In genomic region chrX:135985974-135986312, GRCh38 we compare ENCODE assay signal across 8 cellular contexts. TPM values are rescaled to one million over a fixed set of nuclear protein-coding genes. Genes with fewer than 3 reads are reported as not detected.
DNase-seq lines count a peak whose midpoint lies in the region; ATAC-seq and TF ChIP-seq lines count a peak whose summit lies in the region.

No MANE protein-coding gene starts in this region.

- CTCF ChIA-PET in Calu3 (lab: Charles Lee), result no interaction called here
- CTCF ChIA-PET in Panc1 (lab: Charles Lee), result interaction anchor here (0.6 kb wide), 1 partner anchor 15 kb away, joined by 5 read pairs; no protein-coding TSS in a partner anchor

- no peaks in the 10 kb centered on the region for H3K9me3 ChIP-seq in Panc1 (ENCODE audit: control insufficient read depth, insufficient read depth, low read depth, low read length)
- H3K9me3 ChIP-seq in esophagus (ENCODE audit: control insufficient read depth in 2 of 2, insufficient read depth in 1 of 2, low read depth in 1 of 2, low read length in 1 of 2), result no peaks in the 10 kb centered on the region
- H3K9me3 ChIP-seq in osteoblast (ENCODE audit: low read depth, low read length), result no peaks in the 10 kb centered on the region

- DNase-seq in Calu3 (no peak), Panc1 (ENCODE audit: low read depth, low spot score) (no peak), osteoblast (ENCODE audit: insufficient read length, low spot score, missing footprints) (no peak), mucosa of gallbladder (ENCODE audit: low spot score) (no peak), HCEC 1CT (no peak)

- peaks cover 8% of the 10 kb centered on the region for H3K79me2 ChIP-seq in osteoblast (ENCODE audit: insufficient read depth, low read length)

- TF ChIP-seq CTCF in Calu3 (IDR thresholded peaks at IDR 0.05; ENCODE audit: unreplicated experiment) (no peak), Panc1 (IDR thresholded peaks at IDR 0.05) (no peak), osteoblast (IDR thresholded peaks at IDR 0.05; ENCODE audit: extremely low read depth, low read depth, low read length) (no peak)

- intact Hi-C loops in Calu3 (cut with micrococcal nuclease; ENCODE audit: unreplicated experiment) (no loop called here), Panc1 (cut with micrococcal nuclease; ENCODE audit: unreplicated experiment) (no loop called here)

- POLR2A ChIA-PET in Panc1 (lab: Charles Lee), result no interaction called here

- H3K27me3 ChIP-seq in Panc1 (ENCODE audit: control insufficient read depth, insufficient read depth, low read length), result no peaks in the 10 kb centered on the region
- no peaks in the 10 kb centered on the region for H3K27me3 ChIP-seq in esophagus (ENCODE audit: control insufficient read depth in 1 of 2, insufficient read depth in 2 of 2, low read length in 2 of 2)
- no peaks in the 10 kb centered on the region for H3K27me3 ChIP-seq in osteoblast (ENCODE audit: insufficient read depth, low read length)

- H3K9me3 Mint-ChIP-seq in Calu3 (ENCODE audit: low read depth, unreplicated experiment), result no peaks in the 10 kb centered on the region

- peak overlapping the region; percentile 79 to 88 for H3K4me3 ChIP-seq in Panc1 (ENCODE audit: low read depth in 2 of 2, low read length in 2 of 2)
- H3K4me3 ChIP-seq in esophagus (ENCODE audit: low read depth in 1 of 2, low read length in 2 of 2), result peak overlapping the region; percentile 69 to 81
- H3K4me3 ChIP-seq in osteoblast (ENCODE audit: insufficient read depth, low read length), result peak overlapping the region; percentile 81

- H4K20me1 ChIP-seq in osteoblast (ENCODE audit: insufficient read depth, low read length), result no peaks in the 10 kb centered on the region

- peaks cover 21% of the 10 kb centered on the region for H3K4me1 ChIP-seq in Panc1 (ENCODE audit: control insufficient read depth, insufficient read depth, low read length)
- no peaks in the 10 kb centered on the region for H3K4me1 ChIP-seq in esophagus (ENCODE audit: control insufficient read depth in 2 of 2, insufficient read depth in 2 of 2, low read length in 1 of 2)
- no peaks in the 10 kb centered on the region for H3K4me1 ChIP-seq in osteoblast (ENCODE audit: insufficient read depth, low read length)

- ATAC-seq in Panc1 (no peak), GM18909 (IDR thresholded peaks at IDR 0.05; ENCODE audit: poor library complexity, unreplicated experiment) (no peak), GM18867 (IDR thresholded peaks at IDR 0.05; ENCODE audit: unreplicated experiment) (no peak)

- 1 to 22% methylated on average over 14 of the region's 14 CpGs for WGBS in esophagus, 2 donors

- peak overlapping the region; percentile 72 for H3K4me2 ChIP-seq in osteoblast (ENCODE audit: insufficient read depth, low read length)

- peaks cover 19% of the 10 kb centered on the region for H3K36me3 Mint-ChIP-seq in Calu3 (ENCODE audit: insufficient read depth, unreplicated experiment)

- H2AFZ ChIP-seq in osteoblast (ENCODE audit: low read length), result peak overlapping the region; percentile 90

- in situ Hi-C loops in Panc1 (cut with HindIII; ENCODE audit: low pct_unique_long_range_greater_than_20kb, low sequenced_read_pairs), result no loop called here

- BruUV-seq in Calu3 (replicated peaks; lab: Mats Ljungman, UMichigan) (no TSS peak), Panc1 (replicated peaks; lab: Mats Ljungman, UMichigan) (no TSS peak)

- H3K4me3 Mint-ChIP-seq in Calu3 (ENCODE audit: low read depth, unreplicated experiment), result peak overlapping the region; percentile 89

- H3K4me1 Mint-ChIP-seq in Calu3 (ENCODE audit: low read depth, unreplicated experiment), result peaks cover 33% of the 10 kb centered on the region

- H3K36me3 ChIP-seq in Panc1 (ENCODE audit: control insufficient read depth, insufficient read depth, low read length), result no peaks in the 10 kb centered on the region
- H3K36me3 ChIP-seq in esophagus (ENCODE audit: control insufficient read depth in 2 of 2, insufficient read depth in 2 of 2, low read length in 1 of 2), result no peaks in the 10 kb centered on the region
- H3K36me3 ChIP-seq in osteoblast (ENCODE audit: insufficient read depth, low read length), result no peaks in the 10 kb centered on the region

- H3K27ac ChIP-seq in Panc1 (ENCODE audit: low read length), result peak overlapping the region; percentile 77
- H3K27ac ChIP-seq in esophagus (ENCODE audit: low read depth in 2 of 2, low read length in 1 of 2), result peak overlapping the region; percentile 70 to 78
- H3K27ac ChIP-seq in osteoblast (ENCODE audit: low read depth, low read length), result no peak overlapping the region

- no peaks in the 10 kb centered on the region for H3K27me3 Mint-ChIP-seq in Calu3 (ENCODE audit: unreplicated experiment)

- peak overlapping the region; percentile 48 for H3K27ac Mint-ChIP-seq in Calu3 (ENCODE audit: unreplicated experiment)

RNA-seq across cellular contexts. Expression of gene SLC9A6, which starts 0.7 kb away (rescaled TPM):
- 19.7 and 21.7 TPM in 2 replicates for total RNA-seq in Calu3 (2022)
- total RNA-seq in Panc1 (2021; ENCODE audit: unreplicated experiment), result 22.0 TPM
- polyA plus RNA-seq in Panc1 (2012; ENCODE audit: insufficient read length), result 24.0 TPM
- polyA plus RNA-seq in esophagus, result 1 to 10 TPM; 6.6 to 7.2 TPM
- 19.4 and 21.0 TPM in 2 replicates for total RNA-seq in osteoblast
- 13.3 TPM for total RNA-seq in mucosa of gallbladder

RNA-seq across cellular contexts. Expression of gene MMGT1, which starts 12.2 kb away (rescaled TPM):
- total RNA-seq in Calu3 (2022) (33.0 and 37.1 TPM in 2 replicates), Panc1 (2021; ENCODE audit: unreplicated experiment) (31.4 TPM), osteoblast (25.0 and 26.5 TPM in 2 replicates), mucosa of gallbladder (28.1 TPM)
- 10.8 TPM for polyA plus RNA-seq in Panc1 (2012; ENCODE audit: insufficient read length)
- 1 to 10 TPM; 1.5 to 7.5 TPM for polyA plus RNA-seq in esophagus
